Comparison of ENCODE assay signal across 12 cellular contexts in genomic region chr1:93738075-93738622, GRCh38. TPM values are rescaled to one million over a fixed set of nuclear protein-coding genes. Genes with fewer than 3 reads are reported as not detected.
A peak's percentile ranks its signal among the peaks of the same experiment; 100 is the strongest.
DNase-seq lines count a peak whose midpoint lies in the region; ATAC-seq and TF ChIP-seq lines count a peak whose summit lies in the region.
"Had no signal": no experiment of that assay in that cellular context is flagged by ENCODE, and none has a peak within 500 bp of the region (broad histone marks: within the 10 kb centered on the region; RNA-seq: fewer than 3 reads in every experiment).

No MANE protein-coding gene starts in this region.

- H2AK5ac ChIP-seq in neuronal stem cell (ENCODE audit: low read depth, low read length): peak overlapping the region; percentile 91

- no peak overlapping the region for H4K91ac ChIP-seq in neuronal stem cell (ENCODE audit: low read depth, low read length, poor library complexity)

- no CpG with 5 or more reads among the region's 7 CpGs for WGBS in neuronal stem cell (ENCODE audit: extremely low coverage in 2 of 2, insufficient read length in 2 of 2, insufficient replicate concordance in 1 of 2), 2 donors

- no peak overlapping the region for H4K8ac ChIP-seq in neuronal stem cell (ENCODE audit: low read depth, low read length)

- no peak overlapping the region for H3K27ac ChIP-seq in neuronal stem cell (replicated peaks; ENCODE audit: low read length)
- H3K27ac ChIP-seq: thoracic aorta had no signal

- H3K4me2 ChIP-seq in neuronal stem cell (ENCODE audit: insufficient read depth, low read length, poor library complexity, severe bottlenecking): no peak overlapping the region

- peaks cover 21 to 30% of the 10 kb centered on the region in 2 donors for H3K4me1 ChIP-seq in neuronal stem cell (ENCODE audit: control insufficient read depth in 2 of 2, insufficient read depth in 1 of 2, low read depth in 1 of 2, low read length in 2 of 2)

- no peak overlapping the region for H3K4ac ChIP-seq in neuronal stem cell (ENCODE audit: low read length)

- peak overlapping the region; percentile 91 for H3K18ac ChIP-seq in neuronal stem cell (ENCODE audit: low read length)

- no peaks in the 10 kb centered on the region for H3K36me3 ChIP-seq in neuronal stem cell (replicated peaks in 1 of 2; ENCODE audit: control insufficient read depth in 2 of 2, insufficient read depth in 2 of 2, low read length in 2 of 2)
- H3K36me3 ChIP-seq: thoracic aorta had no signal

- H2BK5ac ChIP-seq in neuronal stem cell (ENCODE audit: low read length): no peak overlapping the region

- H2AFZ ChIP-seq in neuronal stem cell (ENCODE audit: low read length): no peak overlapping the region

- ATAC-seq in HG03460 (IDR thresholded peaks at IDR 0.05; ENCODE audit: unreplicated experiment): no peak
- ATAC-seq: HepG2 had no signal

- no peak overlapping the region for H3K9ac ChIP-seq in neuronal stem cell (ENCODE audit: low read depth, low read length, poor library complexity)

- peak overlapping the region; percentile 66 for H2BK120ac ChIP-seq in neuronal stem cell (ENCODE audit: low read depth, low read length)

- peaks cover 0 to 4% of the 10 kb centered on the region in 2 donors for H3K9me3 ChIP-seq in neuronal stem cell (replicated peaks in 1 of 2; ENCODE audit: control insufficient read depth in 2 of 2, insufficient read depth in 1 of 2, low read depth in 1 of 2, low read length in 2 of 2)
- H3K9me3 ChIP-seq: thoracic aorta had no signal

- no peak overlapping the region for H3K4me3 ChIP-seq in choroid plexus epithelial cell (ENCODE audit: low read depth, low read length)
- no peak overlapping the region for H3K4me3 ChIP-seq in neuronal stem cell (ENCODE audit: low read length in 2 of 2)
- H3K4me3 ChIP-seq: thoracic aorta had no signal

- no peak for TF ChIP-seq CTCF in choroid plexus epithelial cell (conservative IDR thresholded peaks at IDR 0.05; ENCODE audit: low read depth, low read length)

- H3K27me3 ChIP-seq in neuronal stem cell (ENCODE audit: control insufficient read depth in 3 of 3, insufficient read depth in 3 of 3, low read depth in 1 of 3, low read length in 3 of 3): no peaks in the 10 kb centered on the region

- no peak overlapping the region for H3K14ac ChIP-seq in neuronal stem cell (ENCODE audit: low read length)

- peak overlapping the region; percentile 97 for H2BK12ac ChIP-seq in neuronal stem cell (ENCODE audit: low read length)

- H2BK15ac ChIP-seq in neuronal stem cell (ENCODE audit: low read length): no peak overlapping the region

- H3K23ac ChIP-seq in neuronal stem cell (ENCODE audit: low read depth, low read length, poor library complexity): peak overlapping the region; percentile 10

- no peaks in the 10 kb centered on the region for H3K79me1 ChIP-seq in neuronal stem cell (ENCODE audit: low read depth, low read length)

- DNase-seq in Daoy (ENCODE audit: low read depth) (peak; percentile 99), NCI-H226 (peak; percentile 100), choroid plexus epithelial cell (ENCODE audit: low read depth) (peak; percentile 87), neuronal stem cell (ENCODE audit: low spot score) (no peak), NCI-H82 (lab: John Stamatoyannopoulos, UW) (no peak)
- no peak for DNase-seq in activated CD8-positive, alpha-beta memory T cell treated with anti-CD3 and anti-CD28 coated beads, Interleukin-2, amount 50 U/mL, for 4 hours
- DNase-seq in activated naive CD4-positive, alpha-beta T cell (lab: John Stamatoyannopoulos, UW): no peak
- DNase-seq: Calu3, NCI-H1694 had no signal

RNA-seq across cellular contexts. Expression of gene BCAR3, which starts 56.5 kb away (rescaled TPM):
- total RNA-seq in Daoy (2014; rRNA removed; shearing (Covaris generic)): 70.5 and 78.2 TPM in 2 replicates
- 15.9 TPM for polyA plus RNA-seq in neuronal stem cell (2013, experiment 1 of 2)
- 16.0 TPM for polyA plus RNA-seq in neuronal stem cell (2013, experiment 2 of 2)

Comparison
In these comparisons a context has a peak if more than half of its experiments do, and no peak if none do; other contexts are left out.
1. DNase-seq: peak in Daoy (single experiment), NCI-H226 (single experiment) and choroid plexus epithelial cell (single experiment); none in neuronal stem cell (single experiment), activated CD8-positive, alpha-beta memory T cell treated with anti-CD3 and anti-CD28 coated beads, Interleukin-2, amount 50 U/mL, for 4 hours (single experiment), NCI-H82 (single experiment) and activated naive CD4-positive, alpha-beta T cell (0 of 4).